33 cellular contexts compared by ENCODE assay signal in the genomic region with DNA sequence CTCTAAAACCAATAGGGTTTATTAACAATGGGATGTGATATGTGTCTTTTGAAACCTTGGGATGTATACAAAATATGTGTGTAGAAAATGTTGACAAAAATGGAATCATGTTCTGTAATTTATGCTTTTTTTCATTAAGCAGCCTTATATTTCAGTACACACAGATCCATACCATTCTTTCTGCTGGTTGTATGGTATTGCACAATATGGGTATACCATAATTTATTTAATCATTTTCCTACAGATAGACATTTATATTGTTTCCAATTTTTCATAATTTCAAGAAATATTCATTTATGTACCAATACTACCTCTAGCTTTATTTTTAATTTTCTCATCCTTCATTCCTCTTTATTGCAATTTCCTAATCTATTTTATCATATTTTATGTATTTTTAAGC.
"Had no signal": no experiment of that assay in that cellular context is flagged by ENCODE, and none has a peak within 500 bp of the region (broad histone marks: within the 10 kb centered on the region; RNA-seq: fewer than 3 reads in every experiment).

No MANE protein-coding gene starts in this region.

- H3K4me3 ChIP-seq: adrenal gland, ascending aorta, body of pancreas, breast epithelium, cardiac muscle cell had no signal

- FAIRE-seq: astrocyte, bronchial epithelial cell had no signal

- H3K4me1 ChIP-seq: adrenal gland, body of pancreas, breast epithelium had no signal

- DNase-seq: activated effector memory CD4-positive, alpha-beta T cell treated with anti-CD3 and anti-CD28 coated beads, Interleukin-2, amount 50 U/mL, for 16 hours; activated effector memory CD4-positive, alpha-beta T cell treated with Interleukin-2 at 50 U/mL for 16 hours; activated gamma-delta T cell; activated gamma-delta T cell treated with Interleukin-2 at 50 U/mL for 16 hours; activated naive CD4-positive, alpha-beta T cell; activated naive CD4-positive, alpha-beta T cell treated with anti-CD3 and anti-CD28 coated beads for 36 hours; activated naive CD4-positive, alpha-beta T cell treated with anti-CD3 and anti-CD28 coated beads, Interleukin-2, amount 10 ng/mL, durations not matched to agents 7 days and 5 days; activated naive CD4-positive, alpha-beta T cell treated with anti-CD3 and anti-CD28 coated beads, Interleukin-2, amount 50 U/mL, for 16 hours; activated naive CD4-positive, alpha-beta T cell treated with Interleukin-2 at 50 U/mL for 16 hours; activated naive CD8-positive, alpha-beta T cell treated with anti-CD3 and anti-CD28 coated beads for 36 hours; activated naive CD8-positive, alpha-beta T cell treated with anti-CD3 and anti-CD28 coated beads, Interleukin-2, amount 10 ng/mL, durations not matched to agents 7 days and 5 days; activated naive CD8-positive, alpha-beta T cell treated with anti-CD3 and anti-CD28 coated beads, Interleukin-2, amount 50 U/mL, for 24 hours; activated T-cell treated with anti-CD3 and anti-CD28 coated beads, Interleukin-2, amount 50 U/mL, for 24 hours; activated T-cell treated with anti-CD3 and anti-CD28 coated beads, Interleukin-2, amount 50 U/mL, for 4 hours; activated T-cell treated with anti-CD3 and anti-CD28 coated beads, Interleukin-2, amount 50 U/mL, for 48 hours; activated T-cell treated with anti-CD3 and anti-CD28 coated beads, Interleukin-2, amount 50 U/mL, for 72 hours; adrenal gland; amniotic stem cell; amygdala; anterior cingulate cortex; aorta; body of pancreas; brain microvascular endothelial cell; caudate nucleus; central memory CD4-positive, alpha-beta T cell; cerebellar nuclear complex had no signal

- H3K27ac ChIP-seq: adrenal gland, ascending aorta, body of pancreas, brain microvascular endothelial cell, breast epithelium, cardiac muscle cell had no signal

- H3K27me3 ChIP-seq: adrenal gland, ascending aorta, body of pancreas, brain microvascular endothelial cell, breast epithelium, cardiac muscle cell had no signal

- H3K9me3 ChIP-seq: adrenal gland, ascending aorta, body of pancreas, breast epithelium had no signal

- H3K36me3 ChIP-seq: adrenal gland, ascending aorta, brain microvascular endothelial cell, breast epithelium, cardiac muscle cell had no signal

- ATAC-seq: activated naive CD4-positive, alpha-beta T cell treated with anti-CD3 and anti-CD28 coated beads, Interleukin-2, amount 50 U/mL, for 72 hours; activated naive CD8-positive, alpha-beta T cell treated with anti-CD3 and anti-CD28 coated beads, Interleukin-2, amount 50 U/mL, for 24 hours; activated T-cell treated with anti-CD3 and anti-CD28 coated beads, Interleukin-2, amount 50 U/mL, for 4 hours; activated T-cell treated with anti-CD3 and anti-CD28 coated beads, Interleukin-2, amount 50 U/mL, for 72 hours; activated T-helper 17 cell treated with anti-CD3 and anti-CD28 coated beads, Interleukin-2, amount 50 U/mL, for 72 hours; body of pancreas had no signal
